In genomic region chr11:47488674-47489394, GRCh38 we compare ENCODE assay signal across 1 cellular context.
TF ChIP-seq lines count a peak whose summit lies in the region.

No MANE protein-coding gene starts in this region.

TF ChIP-seq in GM23338, 12 proteins besides CTCF, POLR2A, EP300 and RAD21 (continued from another document):
- TF ChIP-seq REST (IDR thresholded peaks at IDR 0.05; ENCODE audit: unreplicated experiment) (no peak), EZH2 (IDR thresholded peaks at IDR 0.05; ENCODE audit: low read depth, unreplicated experiment) (no peak)
- TF ChIP-seq, protein P1, sequence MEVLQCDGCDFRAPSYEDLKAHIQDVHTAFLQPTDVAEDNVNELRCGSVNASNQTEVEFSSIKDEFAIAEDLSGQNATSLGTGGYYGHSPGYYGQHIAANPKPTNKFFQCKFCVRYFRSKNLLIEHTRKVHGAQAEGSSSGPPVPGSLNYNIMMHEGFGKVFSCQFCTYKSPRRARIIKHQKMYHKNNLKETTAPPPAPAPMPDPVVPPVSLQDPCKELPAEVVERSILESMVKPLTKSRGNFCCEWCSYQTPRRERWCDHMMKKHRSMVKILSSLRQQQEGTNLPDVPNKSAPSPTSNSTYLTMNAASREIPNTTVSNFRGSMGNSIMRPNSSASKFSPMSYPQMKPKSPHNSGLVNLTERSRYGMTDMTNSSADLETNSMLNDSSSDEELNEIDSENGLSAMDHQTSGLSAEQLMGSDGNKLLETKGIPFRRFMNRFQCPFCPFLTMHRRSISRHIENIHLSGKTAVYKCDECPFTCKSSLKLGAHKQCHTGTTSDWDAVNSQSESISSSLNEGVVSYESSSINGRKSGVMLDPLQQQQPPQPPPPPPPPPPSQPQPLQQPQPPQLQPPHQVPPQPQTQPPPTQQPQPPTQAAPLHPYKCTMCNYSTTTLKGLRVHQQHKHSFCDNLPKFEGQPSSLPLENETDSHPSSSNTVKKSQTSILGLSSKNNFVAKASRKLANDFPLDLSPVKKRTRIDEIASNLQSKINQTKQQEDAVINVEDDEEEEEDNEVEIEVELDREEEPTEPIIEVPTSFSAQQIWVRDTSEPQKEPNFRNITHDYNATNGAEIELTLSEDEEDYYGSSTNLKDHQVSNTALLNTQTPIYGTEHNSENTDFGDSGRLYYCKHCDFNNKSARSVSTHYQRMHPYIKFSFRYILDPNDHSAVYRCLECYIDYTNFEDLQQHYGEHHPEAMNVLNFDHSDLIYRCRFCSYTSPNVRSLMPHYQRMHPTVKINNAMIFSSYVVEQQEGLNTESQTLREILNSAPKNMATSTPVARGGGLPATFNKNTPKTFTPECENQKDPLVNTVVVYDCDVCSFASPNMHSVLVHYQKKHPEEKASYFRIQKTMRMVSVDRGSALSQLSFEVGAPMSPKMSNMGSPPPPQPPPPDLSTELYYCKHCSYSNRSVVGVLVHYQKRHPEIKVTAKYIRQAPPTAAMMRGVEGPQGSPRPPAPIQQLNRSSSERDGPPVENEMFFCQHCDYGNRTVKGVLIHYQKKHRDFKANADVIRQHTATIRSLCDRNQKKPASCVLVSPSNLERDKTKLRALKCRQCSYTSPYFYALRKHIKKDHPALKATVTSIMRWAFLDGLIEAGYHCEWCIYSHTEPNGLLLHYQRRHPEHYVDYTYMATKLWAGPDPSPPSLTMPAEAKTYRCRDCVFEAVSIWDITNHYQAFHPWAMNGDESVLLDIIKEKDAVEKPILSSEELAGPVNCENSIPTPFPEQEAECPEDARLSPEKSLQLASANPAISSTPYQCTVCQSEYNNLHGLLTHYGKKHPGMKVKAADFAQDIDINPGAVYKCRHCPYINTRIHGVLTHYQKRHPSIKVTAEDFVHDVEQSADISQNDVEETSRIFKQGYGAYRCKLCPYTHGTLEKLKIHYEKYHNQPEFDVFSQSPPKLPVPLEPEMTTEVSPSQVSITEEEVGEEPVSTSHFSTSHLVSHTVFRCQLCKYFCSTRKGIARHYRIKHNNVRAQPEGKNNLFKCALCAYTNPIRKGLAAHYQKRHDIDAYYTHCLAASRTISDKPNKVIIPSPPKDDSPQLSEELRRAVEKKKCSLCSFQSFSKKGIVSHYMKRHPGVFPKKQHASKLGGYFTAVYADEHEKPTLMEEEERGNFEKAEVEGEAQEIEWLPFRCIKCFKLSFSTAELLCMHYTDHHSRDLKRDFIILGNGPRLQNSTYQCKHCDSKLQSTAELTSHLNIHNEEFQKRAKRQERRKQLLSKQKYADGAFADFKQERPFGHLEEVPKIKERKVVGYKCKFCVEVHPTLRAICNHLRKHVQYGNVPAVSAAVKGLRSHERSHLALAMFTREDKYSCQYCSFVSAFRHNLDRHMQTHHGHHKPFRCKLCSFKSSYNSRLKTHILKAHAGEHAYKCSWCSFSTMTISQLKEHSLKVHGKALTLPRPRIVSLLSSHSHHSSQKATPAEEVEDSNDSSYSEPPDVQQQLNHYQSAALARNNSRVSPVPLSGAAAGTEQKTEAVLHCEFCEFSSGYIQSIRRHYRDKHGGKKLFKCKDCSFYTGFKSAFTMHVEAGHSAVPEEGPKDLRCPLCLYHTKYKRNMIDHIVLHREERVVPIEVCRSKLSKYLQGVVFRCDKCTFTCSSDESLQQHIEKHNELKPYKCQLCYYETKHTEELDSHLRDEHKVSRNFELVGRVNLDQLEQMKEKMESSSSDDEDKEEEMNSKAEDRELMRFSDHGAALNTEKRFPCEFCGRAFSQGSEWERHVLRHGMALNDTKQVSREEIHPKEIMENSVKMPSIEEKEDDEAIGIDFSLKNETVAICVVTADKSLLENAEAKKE (CRISPR knock-in tag; IDR thresholded peaks at IDR 0.05), result no peak
